Comparison of ENCODE assay signal across 8 cellular contexts in genomic region chr20:57707849-57708693, GRCh38. TPM values are rescaled to one million over a fixed set of nuclear protein-coding genes. Genes with fewer than 3 reads are reported as not detected.
DNase-seq lines count a peak whose midpoint lies in the region; ATAC-seq, FAIRE-seq and TF ChIP-seq lines count a peak whose summit lies in the region.

No MANE protein-coding gene starts in this region.

- H2BK12ac ChIP-seq in neuronal stem cell (ENCODE audit: low read length) = no peak overlapping the region

- H3K4me1 ChIP-seq in RWPE2 (ENCODE audit: insufficient read depth, poor library complexity, severe bottlenecking) = peaks cover 62% of the 10 kb centered on the region
- H3K4me1 ChIP-seq in fibroblast of lung (ENCODE audit: control insufficient read depth, extremely low read depth, insufficient read depth, low read length) = no peaks in the 10 kb centered on the region
- H3K4me1 ChIP-seq in neuronal stem cell (ENCODE audit: control insufficient read depth in 2 of 2, insufficient read depth in 1 of 2, low read depth in 1 of 2, low read length in 2 of 2) = peaks cover 3 to 28% of the 10 kb centered on the region in 2 donors

- H3K9me3 ChIP-seq in RWPE2 (ENCODE audit: severe bottlenecking) = no peaks in the 10 kb centered on the region
- H3K9me3 ChIP-seq in fibroblast of lung (ENCODE audit: control insufficient read depth, insufficient read depth, low read depth, low read length) = no peaks in the 10 kb centered on the region
- H3K9me3 ChIP-seq in neuronal stem cell (replicated peaks in 1 of 2; ENCODE audit: control insufficient read depth in 2 of 2, insufficient read depth in 1 of 2, low read depth in 1 of 2, low read length in 2 of 2) = no peaks in the 10 kb centered on the region

- H3K4ac ChIP-seq in neuronal stem cell (ENCODE audit: low read length) = no peak overlapping the region

- H2AFZ ChIP-seq in fibroblast of lung (ENCODE audit: low read length) = no peak overlapping the region
- peak overlapping the region; percentile 79 for H2AFZ ChIP-seq in neuronal stem cell (ENCODE audit: low read length)

- peak overlapping the region; percentile 90 for H3K27ac ChIP-seq in C4-2B
- peak overlapping the region; percentile 100 for H3K27ac ChIP-seq in RWPE2 (ENCODE audit: poor library complexity, severe bottlenecking)
- no peak overlapping the region for H3K27ac ChIP-seq in fibroblast of lung (ENCODE audit: insufficient read depth, low read length)
- no peak overlapping the region for H3K27ac ChIP-seq in neuronal stem cell (replicated peaks; ENCODE audit: low read length)

- no peaks in the 10 kb centered on the region for H3K27me3 ChIP-seq in RWPE2 (ENCODE audit: insufficient read depth, poor library complexity, severe bottlenecking)
- H3K27me3 ChIP-seq in fibroblast of lung (ENCODE audit: control insufficient read depth, insufficient read depth, low read length) = peaks cover 40% of the 10 kb centered on the region
- peaks cover 20 to 71% (median 46%) of the 10 kb centered on the region in 3 experiments for H3K27me3 ChIP-seq in neuronal stem cell (ENCODE audit: control insufficient read depth in 3 of 3, insufficient read depth in 3 of 3, low read depth in 1 of 3, low read length in 3 of 3)

- CTCF ChIA-PET in GM10248 (lab: Yijun Ruan, JAX) = interaction anchor here (1.1 kb wide), 1 partner anchor 54 kb away, joined by 3 read pairs; no protein-coding TSS in a partner anchor

- no peak overlapping the region for H2AK5ac ChIP-seq in neuronal stem cell (ENCODE audit: low read depth, low read length)

- H3K4me2 ChIP-seq in fibroblast of lung (ENCODE audit: extremely low read depth, insufficient read depth, low read length) (peak overlapping the region; percentile 51), neuronal stem cell (ENCODE audit: insufficient read depth, low read length, poor library complexity, severe bottlenecking) (no peak overlapping the region)

- POLR2A ChIA-PET in GM10248 (lab: Yijun Ruan, JAX) = no interaction called here

- no peaks in the 10 kb centered on the region for H3K79me1 ChIP-seq in neuronal stem cell (ENCODE audit: low read depth, low read length)

- DNase-seq in RWPE2 (ENCODE audit: low spot score) (no peak), fibroblast of lung (ENCODE audit: low read depth in 2 of 2) (no peak), neuronal stem cell (ENCODE audit: low spot score) (no peak), H4 (ENCODE audit: low spot score) (no peak), GM12891 (ENCODE audit: insufficient read length, low spot score) (no peak), GM10248 (ENCODE audit: extremely low spot score) (no peak)

- FAIRE-seq in GM12891 (lab: Jason Lieb, UNC) = no peak

- peak overlapping the region; percentile 53 for H3K23ac ChIP-seq in neuronal stem cell (ENCODE audit: low read depth, low read length, poor library complexity)

- H2BK120ac ChIP-seq in neuronal stem cell (ENCODE audit: low read depth, low read length) = no peak overlapping the region

- no peak overlapping the region for H3K14ac ChIP-seq in neuronal stem cell (ENCODE audit: low read length)

- no peak overlapping the region for H2BK15ac ChIP-seq in neuronal stem cell (ENCODE audit: low read length)

- H3K36me3 ChIP-seq in RWPE2 (ENCODE audit: low read depth) (peaks cover 58% of the 10 kb centered on the region), fibroblast of lung (ENCODE audit: control insufficient read depth, insufficient read depth, low read length) (no peaks in the 10 kb centered on the region), neuronal stem cell (replicated peaks in 1 of 2; ENCODE audit: control insufficient read depth in 2 of 2, insufficient read depth in 2 of 2, low read length in 2 of 2) (no peaks in the 10 kb centered on the region)

- H4K8ac ChIP-seq in neuronal stem cell (ENCODE audit: low read depth, low read length) = no peak overlapping the region

- no CpG with 5 or more reads among the region's 23 CpGs for WGBS in neuronal stem cell (ENCODE audit: extremely low coverage in 2 of 2, insufficient read length in 2 of 2, insufficient replicate concordance in 1 of 2), 2 donors

- H3K4me3 ChIP-seq in RWPE2 (ENCODE audit: severe bottlenecking) = peak overlapping the region; percentile 85
- H3K4me3 ChIP-seq in fibroblast of lung (replicated peaks in 1 of 4; ENCODE audit: control extremely low read depth in 1 of 4, insufficient read depth in 1 of 4, low read depth in 3 of 4, low read length in 4 of 4) = peak overlapping the region; percentile 19 to 50 (median 36)
- peak overlapping the region in 1 of 2 donors; percentile 54 for H3K4me3 ChIP-seq in neuronal stem cell (ENCODE audit: low read length in 2 of 2)

- no peak for TF ChIP-seq POLR2A in GM12891 (IDR thresholded peaks at IDR 0.05; ENCODE audit: low read depth, low read length)

- H3K9ac ChIP-seq in fibroblast of lung (ENCODE audit: insufficient read depth, low read length) = no peak overlapping the region
- H3K9ac ChIP-seq in neuronal stem cell (ENCODE audit: low read depth, low read length, poor library complexity) = no peak overlapping the region

- no peak overlapping the region for H2BK5ac ChIP-seq in neuronal stem cell (ENCODE audit: low read length)

- no peak for TF ChIP-seq CTCF in C4-2B (conservative IDR thresholded peaks at IDR 0.05)
- no peak for TF ChIP-seq CTCF in RWPE2 (IDR thresholded peaks at IDR 0.05; ENCODE audit: poor library complexity, severe bottlenecking)
- TF ChIP-seq CTCF in fibroblast of lung (conservative IDR thresholded peaks at IDR 0.05 in 1 of 2, IDR thresholded peaks at IDR 0.05 in 1 of 2; ENCODE audit: low read depth in 1 of 2, low read length in 2 of 2) = no peak
- TF ChIP-seq CTCF in GM10248 (IDR thresholded peaks at IDR 0.05; ENCODE audit: control extremely low read depth, extremely low read depth, low read depth, missing control alignments) = no peak

- peak; percentile 3; the same call in 1 of the 3 replicates for ATAC-seq in RWPE2 (ENCODE audit: low read depth)
- no peak for ATAC-seq in HG03439 (IDR thresholded peaks at IDR 0.05; ENCODE audit: unreplicated experiment)

- no peak overlapping the region for H4K91ac ChIP-seq in neuronal stem cell (ENCODE audit: low read depth, low read length, poor library complexity)

- H3K18ac ChIP-seq in neuronal stem cell (ENCODE audit: low read length) = no peak overlapping the region

- H3K79me2 ChIP-seq in fibroblast of lung (ENCODE audit: control insufficient read depth, insufficient read depth, low read length) = no peaks in the 10 kb centered on the region

- no peaks in the 10 kb centered on the region for H4K20me1 ChIP-seq in fibroblast of lung (ENCODE audit: control insufficient read depth, extremely low read depth, insufficient read depth, low read length)

TF ChIP-seq in GM12891, 5 proteins besides CTCF, POLR2A, EP300 and RAD21:
- TF ChIP-seq TAF1 (IDR thresholded peaks at IDR 0.05; ENCODE audit: low read depth, low read length) (no peak), POU2F2 (IDR thresholded peaks at IDR 0.05; ENCODE audit: low read depth, low read length) (no peak), SPI1 (IDR thresholded peaks at IDR 0.05; ENCODE audit: low read depth, low read length) (no peak), PAX5 (IDR thresholded peaks at IDR 0.05; ENCODE audit: insufficient read depth, low read length, severe bottlenecking) (no peak), POLR2AphosphoS5 (IDR thresholded peaks at IDR 0.05; ENCODE audit: low read depth, low read length) (no peak)
TF ChIP-seq in GM12891: peak in this region for 0.

RNA-seq across cellular contexts. Expression of gene PMEPA1, which starts 1.7 kb away (rescaled TPM):
- 0.33 and 1.0 TPM in 2 replicates for total RNA-seq in fibroblast of lung
- 0.19 and 1.0 TPM in 2 replicates for polyA plus RNA-seq in fibroblast of lung
- polyA plus RNA-seq in fibroblast of lung (2012) = 0.51 and 2.4 TPM in 2 replicates
- polyA minus RNA-seq in fibroblast of lung (ENCODE audit: low replicate concordance) = 0.27 and 1.8 TPM in 2 replicates
- 0.10 TPM for polyA plus RNA-seq in neuronal stem cell (2013, experiment 1 of 2)
- polyA plus RNA-seq in neuronal stem cell (2013, experiment 2 of 2) = 0.08 TPM
- 10.0 and 14.4 TPM in 2 replicates for total RNA-seq in H4 (2014; rRNA removed; shearing (Covaris generic))
- polyA plus RNA-seq in GM12891 (2012; ENCODE audit: low read depth, missing spikeins) = 2.8 TPM

Comparison
In these comparisons a context has a peak if more than half of its experiments do, and no peak if none do; other contexts are left out.
1. H3K27ac ChIP-seq: peak in C4-2B (single experiment) and RWPE2 (single experiment); none in fibroblast of lung (single experiment) and neuronal stem cell (single experiment).